Comparison of ENCODE assay signal across 25 cellular contexts in the genomic region with DNA sequence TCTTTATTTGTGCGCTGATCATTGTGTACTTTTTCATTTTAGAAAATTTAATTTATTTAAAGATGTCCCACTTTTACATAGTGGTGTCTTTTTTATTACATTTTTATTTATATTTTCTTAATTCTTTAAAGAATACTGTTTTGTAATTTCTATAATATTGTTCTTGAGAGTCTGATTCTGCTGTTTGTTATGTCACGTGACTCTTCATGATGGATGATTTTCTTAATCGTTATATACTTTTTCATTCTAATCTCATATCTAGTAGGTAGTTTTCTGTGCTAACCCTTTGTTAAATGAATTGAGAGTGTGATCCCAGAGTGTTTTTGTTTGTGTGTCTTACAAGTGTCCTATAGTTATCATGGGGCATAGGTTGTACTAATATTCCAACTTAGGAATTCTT.
"Had no signal": no experiment of that assay in that cellular context is flagged by ENCODE, and none has a peak within 500 bp of the region (broad histone marks: within the 10 kb centered on the region; RNA-seq: fewer than 3 reads in every experiment).

No MANE protein-coding gene starts in this region.

- DNase-seq: hippocampal formation; left colon; left lung; lower lobe of right lung; mammary epithelial cell; mesenchymal stem cell; naive B cell; natural killer cell; ovary; posterior cingulate gyrus; retina; right cardiac atrium; spleen; stimulated activated CD4-positive, alpha-beta T cell treated with anti-CD3 and anti-CD28 coated beads, Interleukin-4, amount 100 ng/mL, for 24 hours; stimulated activated naive CD4-positive, alpha-beta T cell treated with Interleukin-2 at 50 U/mL for 16 hours; stimulated activated naive CD8-positive, alpha-beta T cell treated with anti-CD3 and anti-CD28 coated beads, Interleukin-15, amount 100 ng/mL, for 72 hours; substantia nigra; uterus had no signal

- H3K36me3 ChIP-seq: left lung, lower lobe of right lung, ovary, prostate gland, spleen, tibial nerve, uterus had no signal

- H3K9me3 Mint-ChIP-seq: stimulated activated naive CD8-positive, alpha-beta T cell treated with anti-CD3 and anti-CD28 coated beads, Interleukin-15, amount 100 ng/mL, for 72 hours; type B pancreatic cell had no signal

- H3K27ac Mint-ChIP-seq: naive B cell; natural killer cell; stimulated activated effector memory CD8-positive, alpha-beta T cell treated with anti-CD3 and anti-CD28 coated beads, Interleukin-12 subunit alpha, Interleukin-12 subunit beta, amount 100 ng/mL, for 72 hours; stimulated activated naive CD8-positive, alpha-beta T cell treated with anti-CD3 and anti-CD28 coated beads, Interleukin-15, amount 100 ng/mL, for 72 hours; type B pancreatic cell had no signal

- H3K4me3 Mint-ChIP-seq: naive B cell; natural killer cell; stimulated activated effector memory CD8-positive, alpha-beta T cell treated with anti-CD3 and anti-CD28 coated beads, Interleukin-12 subunit alpha, Interleukin-12 subunit beta, amount 100 ng/mL, for 72 hours; stimulated activated naive CD8-positive, alpha-beta T cell treated with anti-CD3 and anti-CD28 coated beads, Interleukin-15, amount 100 ng/mL, for 72 hours; type B pancreatic cell had no signal

- H3K4me1 ChIP-seq: left lung, lower lobe of right lung, prostate gland, spleen, tibial nerve, uterus had no signal

- H3K27me3 Mint-ChIP-seq: naive B cell; stimulated activated naive CD8-positive, alpha-beta T cell treated with anti-CD3 and anti-CD28 coated beads, Interleukin-15, amount 100 ng/mL, for 72 hours; type B pancreatic cell had no signal

- H3K36me3 Mint-ChIP-seq: naive B cell; natural killer cell; stimulated activated effector memory CD8-positive, alpha-beta T cell treated with anti-CD3 and anti-CD28 coated beads, Interleukin-12 subunit alpha, Interleukin-12 subunit beta, amount 100 ng/mL, for 72 hours; type B pancreatic cell had no signal

- FAIRE-seq: keratinocyte had no signal

- H3K27ac ChIP-seq: left lung, lower lobe of right lung, ovary, prostate gland, skin epidermis, spleen, tibial nerve, uterus had no signal

- H3K4me3 ChIP-seq: left lung, lower lobe of right lung, ovary, prostate gland, skin epidermis, spleen, tibial nerve, uterus had no signal

- ATAC-seq: left colon; left lung; lower lobe of right lung; natural killer cell; right cardiac atrium; sciatic nerve; stimulated activated effector memory CD8-positive, alpha-beta T cell treated with anti-CD3 and anti-CD28 coated beads, Interleukin-12 subunit alpha, Interleukin-12 subunit beta, amount 100 ng/mL, for 72 hours; stimulated activated naive CD8-positive, alpha-beta T cell treated with anti-CD3 and anti-CD28 coated beads, Interleukin-15, amount 100 ng/mL, for 72 hours had no signal

- H3K27me3 ChIP-seq: left lung, ovary, spleen, tibial nerve, uterus had no signal

- H3K9me3 ChIP-seq: left lung, lower lobe of right lung, ovary, prostate gland, tibial nerve, uterus had no signal

- H3K4me1 Mint-ChIP-seq: naive B cell; natural killer cell; stimulated activated effector memory CD8-positive, alpha-beta T cell treated with anti-CD3 and anti-CD28 coated beads, Interleukin-12 subunit alpha, Interleukin-12 subunit beta, amount 100 ng/mL, for 72 hours; stimulated activated naive CD8-positive, alpha-beta T cell treated with anti-CD3 and anti-CD28 coated beads, Interleukin-15, amount 100 ng/mL, for 72 hours had no signal
